Comparison of ENCODE assay signal across 23 cellular contexts in the genomic region with DNA sequence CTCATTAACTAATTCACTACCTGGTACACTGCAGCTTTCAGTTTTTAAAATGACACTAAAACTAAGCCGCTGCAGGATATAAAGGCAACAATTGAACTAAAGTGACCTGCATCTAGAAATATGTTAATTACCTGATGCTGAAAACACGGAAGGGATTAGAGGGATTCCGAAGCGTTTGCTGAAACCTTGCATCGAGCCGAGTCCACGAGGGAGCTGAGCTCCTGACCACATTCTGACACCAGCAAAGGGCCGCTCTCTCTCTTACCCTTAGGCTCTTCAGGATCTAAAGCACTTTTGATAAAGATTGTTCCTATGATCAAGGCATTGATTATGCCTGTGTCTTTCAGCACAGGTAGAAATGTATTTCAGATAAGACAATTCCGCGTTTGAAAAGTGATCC.
"Had no signal": no experiment of that assay in that cellular context is flagged by ENCODE, and none has a peak within 500 bp of the region (broad histone marks: within the 10 kb centered on the region; RNA-seq: fewer than 3 reads in every experiment).

No MANE protein-coding gene starts in this region.

- DNase-seq: activated CD4-positive, alpha-beta T cell treated with anti-CD3 and anti-CD28 coated beads for 4 hours; activated CD4-positive, alpha-beta T cell treated with anti-CD3 and anti-CD28 coated beads, Interleukin-2, amount 50 U/mL, for 48 hours; activated CD4-positive, CD25-positive, alpha-beta regulatory T cell; activated CD8-positive, alpha-beta memory T cell treated with anti-CD3 and anti-CD28 coated beads for 24 hours; activated effector memory CD4-positive, alpha-beta T cell treated with Interleukin-2 at 50 U/mL for 16 hours; activated naive CD4-positive, alpha-beta T cell treated with Interleukin-2 at 50 U/mL for 16 hours; anterior cingulate cortex; effector memory CD8-positive, alpha-beta T cell; islet precursor cell; left ventricle myocardium inferior; pancreas; psoas muscle; stimulated activated CD4-positive, alpha-beta T cell treated with anti-CD3 and anti-CD28 coated beads, Interleukin-2, amount 100 ng/mL, for 48 hours; stimulated activated naive CD4-positive, alpha-beta T cell treated with Interleukin-2 at 50 U/mL for 16 hours; testis; transverse colon; uterus had no signal

- H3K36me3 ChIP-seq: cardiac muscle cell, gastroesophageal sphincter, left ventricle myocardium inferior, neutrophil, pancreas, right atrium auricular region, transverse colon, uterus had no signal

- H3K4me1 ChIP-seq: gastroesophageal sphincter, left ventricle myocardium inferior, pancreas, psoas muscle, right atrium auricular region, testis, uterus had no signal

- H3K27me3 ChIP-seq: cardiac muscle cell, gastroesophageal sphincter, hepatocyte, right atrium auricular region, testis, transverse colon, uterus had no signal

- ATAC-seq: effector memory CD8-positive, alpha-beta T cell; gastroesophageal sphincter; pancreas; psoas muscle had no signal

- H3K27ac ChIP-seq: cardiac muscle cell, coronary artery, gastroesophageal sphincter, hepatocyte, left ventricle myocardium inferior, neutrophil, pancreas, psoas muscle, right atrium auricular region, testis, transverse colon, uterus had no signal

- H3K4me3 ChIP-seq: cardiac muscle cell, coronary artery, gastroesophageal sphincter, hepatocyte, left ventricle myocardium inferior, pancreas, psoas muscle, right atrium auricular region, testis, transverse colon, uterus had no signal

- H3K9me3 ChIP-seq: gastroesophageal sphincter, left ventricle myocardium inferior, neutrophil, pancreas, psoas muscle, right atrium auricular region, testis, transverse colon, uterus had no signal
